Comparison of ENCODE assay signal across 8 cellular contexts in the genomic region with DNA sequence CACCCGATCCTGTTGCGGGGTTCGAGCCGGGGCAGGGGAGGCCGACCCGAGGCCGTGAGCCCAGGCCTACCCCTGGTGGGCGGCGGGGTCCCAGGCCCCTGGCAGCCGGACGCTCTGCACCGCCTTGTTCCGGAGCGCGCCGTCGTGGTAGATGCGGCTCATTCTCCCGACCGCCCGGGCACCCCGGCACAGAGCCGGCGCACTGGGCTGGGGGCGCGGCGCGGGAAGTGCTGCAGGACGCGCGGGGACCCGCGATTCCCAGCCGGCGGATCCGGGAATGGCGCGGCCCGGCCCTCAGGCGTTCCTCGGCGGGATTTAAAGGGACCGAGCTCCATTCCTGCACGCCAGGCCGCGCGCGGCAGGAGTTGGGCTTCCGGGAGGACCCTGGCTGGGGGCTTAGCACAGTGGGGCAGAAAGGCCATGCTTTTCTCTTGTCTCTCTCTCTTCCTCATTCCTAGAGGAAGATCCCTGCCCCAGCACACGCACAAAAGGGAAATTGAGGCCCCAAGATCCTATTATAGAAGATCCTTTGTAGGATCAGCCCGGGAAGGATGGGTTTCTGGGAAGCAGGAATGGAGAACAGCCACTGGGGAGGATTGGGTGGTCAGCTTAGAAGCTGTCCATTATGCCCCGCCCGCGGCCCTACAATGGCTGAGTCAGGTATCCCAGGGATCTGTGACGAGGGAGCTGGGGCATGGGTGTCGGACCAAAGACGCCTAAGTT. TPM values are rescaled to one million over a fixed set of nuclear protein-coding genes. Genes with fewer than 3 reads are reported as not detected.
DNase-seq lines count a peak whose midpoint lies in the region; ATAC-seq, FAIRE-seq and TF ChIP-seq lines count a peak whose summit lies in the region.

TSS of gene ARPIN (minus strand) at position 279 of the 723 bp plus-strand sequence. CDS start at position 162, 117 bp downstream.

- TF ChIP-seq CTCF in kidney (IDR thresholded peaks at IDR 0.05; ENCODE audit: borderline replicate concordance, extremely low read depth, insufficient read depth), result no peak

- H3K4me3 ChIP-seq in kidney (ENCODE audit: low read length in 2 of 2) (peak within 1 kb of the TSS; percentile 62 to 72), skin epidermis (peak within 1 kb of the TSS; percentile 60 to 94 (median 69))

- H3K36me3 ChIP-seq in kidney (ENCODE audit: control insufficient read depth in 1 of 2, insufficient read depth in 2 of 2, low read length in 2 of 2), result peaks cover 0 to 3% of the 10 kb centered on the region in 2 donors

- in situ Hi-C loops in G401 (cut with HindIII; ENCODE audit: low sequenced_read_pairs), result no loop called here

- intact Hi-C loops in kidney (cut with DNase I), result no loop called here

- DNase-seq in G401 (ENCODE audit: low spot score), result peak; percentile 60
- peak; percentile 6 for DNase-seq in NCI-H748 treated with DMSO at 0.1 percent for 48 hours (lab: John Stamatoyannopoulos, UW)
- DNase-seq in kidney, result peak; percentile 81
- DNase-seq in T-helper 9 cell, result no peak

- peaks cover 0 to 7% of the 10 kb centered on the region in 2 donors for H3K4me1 ChIP-seq in kidney (ENCODE audit: control insufficient read depth in 1 of 2, insufficient read depth in 1 of 2, low read depth in 1 of 2, low read length in 2 of 2)

- H3K27ac ChIP-seq in cingulate gyrus (ENCODE audit: low read depth, low read length), result peak within 1 kb of the TSS; percentile 23
- peak within 1 kb of the TSS; percentile 20 to 71 for H3K27ac ChIP-seq in kidney (ENCODE audit: low read depth in 2 of 2, low read length in 2 of 2)
- peak within 1 kb of the TSS; percentile 63 to 95 (median 90) for H3K27ac ChIP-seq in skin epidermis

- no peaks in the 10 kb centered on the region for H3K9me3 ChIP-seq in kidney (ENCODE audit: control insufficient read depth in 1 of 2, low read length in 2 of 2)

- FAIRE-seq in kidney (lab: Jason Lieb, UNC), result no peak

- peak within 1 kb of the TSS; percentile 33 to 67 for H3K9ac ChIP-seq in kidney (ENCODE audit: low read length in 2 of 2)

- ATAC-seq in HG03108 (IDR thresholded peaks at IDR 0.05; ENCODE audit: unreplicated experiment), result no peak
- ATAC-seq in HG03135 (IDR thresholded peaks at IDR 0.05; ENCODE audit: unreplicated experiment), result no peak

RNA-seq across cellular contexts. Expression of gene ARPIN, which starts in this region (rescaled TPM):
- total RNA-seq in G401 (2014; rRNA removed; shearing (Covaris generic)), result 5.3 and 7.0 TPM in 2 replicates
- total RNA-seq in kidney, result 28.2 TPM
- polyA plus RNA-seq in kidney (ENCODE audit: insufficient read depth, low read depth, low replicate concordance), result 11.7 TPM

Comparison
In these comparisons a context has a peak if more than half of its experiments do, and no peak if none do; other contexts are left out.
1. H3K27ac ChIP-seq: peak in every context shown above with its lines; median percentile 90 in skin epidermis; 46 in kidney; 23 in cingulate gyrus.